Comparison of ENCODE assay signal across 8 cellular contexts in genomic region chr7:149714081-149714909, GRCh38. TPM values are rescaled to one million over a fixed set of nuclear protein-coding genes. Genes with fewer than 3 reads are reported as not detected.
A peak's percentile ranks its signal among the peaks of the same experiment; 100 is the strongest.
DNase-seq lines count a peak whose midpoint lies in the region; ATAC-seq, FAIRE-seq and TF ChIP-seq lines count a peak whose summit lies in the region.

No MANE protein-coding gene starts in this region.

- peak; percentile 66 to 83 for DNase-seq in A549 (ENCODE audit: low read depth in 1 of 2, low spot score in 1 of 2)
- DNase-seq in NCI-H2227 (lab: John Stamatoyannopoulos, UW; ENCODE audit: unreplicated experiment) = peak; percentile 98
- DNase-seq in activated CD4-positive, CD25-positive, alpha-beta regulatory T cell treated with anti-CD3 and anti-CD28 coated beads, Interleukin-2, amount 50 U/mL, for 72 hours = peak; percentile 88
- peak; percentile 84 for DNase-seq in cerebellar cortex (ENCODE audit: low spot score)
- DNase-seq in kidney = peak; percentile 96
- peak; percentile 97 for DNase-seq in stimulated activated CD4-positive, alpha-beta T cell treated with anti-CD3 and anti-CD28 coated beads, Interleukin-12 subunit alpha, Interleukin-12 subunit beta, amount 100 ng/mL, for 4 hours

- TF ChIP-seq CTCF in A549 (IDR thresholded peaks at IDR 0.05) (no peak), kidney (IDR thresholded peaks at IDR 0.05; ENCODE audit: borderline replicate concordance, extremely low read depth, insufficient read depth) (no peak)

- no peak for TF ChIP-seq EP300 in A549 (IDR thresholded peaks at IDR 0.05)

- ATAC-seq in A549 (peak; percentile 84 to 92), GM18861 (IDR thresholded peaks at IDR 0.05; ENCODE audit: unreplicated experiment) (peak; percentile 92), HG03097 (IDR thresholded peaks at IDR 0.05; ENCODE audit: low FRiP score, unreplicated experiment) (peak; percentile 90)

- peak overlapping the region; percentile 34 to 49 for H3K9ac ChIP-seq in kidney (ENCODE audit: low read length in 2 of 2)

- H3K4me1 ChIP-seq in A549 (peaks cover 13% of the 10 kb centered on the region), kidney (ENCODE audit: control insufficient read depth in 1 of 2, insufficient read depth in 1 of 2, low read depth in 1 of 2, low read length in 2 of 2) (peaks cover 0 to 17% of the 10 kb centered on the region in 2 donors)

- H3K36me3 ChIP-seq in kidney (ENCODE audit: control insufficient read depth in 1 of 2, insufficient read depth in 2 of 2, low read length in 2 of 2) = no peaks in the 10 kb centered on the region

- no peak for FAIRE-seq in A549 (lab: Jason Lieb, UNC)
- FAIRE-seq in kidney (lab: Jason Lieb, UNC) = no peak

- intact Hi-C loops in kidney (cut with DNase I) = no loop called here

- POLR2A ChIA-PET in A549 (lab: Yijun Ruan, JAX) = interaction anchor here (0.8 kb wide), 1 partner anchor 90 kb away, joined by 3 read pairs; no protein-coding TSS in a partner anchor

- H3K4me3 ChIP-seq in A549 (peak overlapping the region; percentile 61), kidney (ENCODE audit: low read length in 2 of 2) (peak overlapping the region; percentile 50 to 68)

- TF ChIP-seq RAD21 in A549 (conservative IDR thresholded peaks at IDR 0.05 in 1 of 2, IDR thresholded peaks at IDR 0.05 in 1 of 2) = no peak

- TF ChIP-seq POLR2A in A549 (IDR thresholded peaks at IDR 0.05; ENCODE audit: low read length) = peak; percentile 74

- WGBS in A549 (ENCODE audit: missing lambda C conversion rate) = 39% methylated on average over 44 of the region's 88 CpGs

- peak overlapping the region; percentile 69 to 89 for H3K27ac ChIP-seq in A549
- no peak overlapping the region for H3K27ac ChIP-seq in kidney (ENCODE audit: low read depth in 2 of 2, low read length in 2 of 2)

- peak overlapping the region; percentile 89 for H3K4me2 ChIP-seq in A549

- H3K9me3 ChIP-seq in A549 (peaks cover 40% of the 10 kb centered on the region), kidney (ENCODE audit: control insufficient read depth in 1 of 2, low read length in 2 of 2) (peaks cover 0 to 3% of the 10 kb centered on the region in 2 donors)

- CTCF ChIA-PET in A549 (lab: Yijun Ruan, JAX) = interaction anchor here (0.8 to 2.6 kb wide), 5 partner anchors 10 to 53 kb away, joined by 3 to 12 read pairs (median 4); no protein-coding TSS in a partner anchor

TF ChIP-seq in A549, 52 proteins besides CTCF, POLR2A, EP300 and RAD21:
- TF ChIP-seq PHF8 (IDR thresholded peaks at IDR 0.05; ENCODE audit: borderline replicate concordance, low read depth) (peak; percentile 62), REST (IDR thresholded peaks at IDR 0.05) (no peak)

RNA-seq across cellular contexts. Expression of gene ZNF467, which starts 59.1 kb away (rescaled TPM):
- polyA plus RNA-seq in A549 (2011; rRNA removed) (2.4 and 3.3 TPM in 2 replicates), A549 (2017; fragmentation: RNase III; extraction: RNeasy Plus Mini Kit Qiagen cat#74134 plus additional on column Dnase treatment) (2.0 to 4.1 TPM (median 3.1 TPM) in 3 replicates), kidney (ENCODE audit: insufficient read depth, low read depth, low replicate concordance) (15.0 TPM)
- 3.7 and 5.4 TPM in 2 replicates for polyA plus RNA-seq in A549 (2012; cell fraction: cytosol; rRNA removed)
- polyA plus RNA-seq in A549 (2012; cell fraction: nucleus; rRNA removed) = 9.2 and 14.9 TPM in 2 replicates
- 1.9 and 3.1 TPM in 2 replicates for polyA minus RNA-seq in A549 (2011; rRNA and poly(A)+ RNA removed)
- 24.5 TPM for total RNA-seq in kidney

Comparison
In these comparisons a context has a peak if more than half of its experiments do, and no peak if none do; other contexts are left out.
1. H3K27ac ChIP-seq: peak in A549 (2 of 2); none in kidney (0 of 2).
2. Peak in every context shown above with its lines, with median percentiles within 50 percentile points of each other: ATAC-seq and DNase-seq.